Comparison of ENCODE assay signal across 1 cellular context in the genomic region with DNA sequence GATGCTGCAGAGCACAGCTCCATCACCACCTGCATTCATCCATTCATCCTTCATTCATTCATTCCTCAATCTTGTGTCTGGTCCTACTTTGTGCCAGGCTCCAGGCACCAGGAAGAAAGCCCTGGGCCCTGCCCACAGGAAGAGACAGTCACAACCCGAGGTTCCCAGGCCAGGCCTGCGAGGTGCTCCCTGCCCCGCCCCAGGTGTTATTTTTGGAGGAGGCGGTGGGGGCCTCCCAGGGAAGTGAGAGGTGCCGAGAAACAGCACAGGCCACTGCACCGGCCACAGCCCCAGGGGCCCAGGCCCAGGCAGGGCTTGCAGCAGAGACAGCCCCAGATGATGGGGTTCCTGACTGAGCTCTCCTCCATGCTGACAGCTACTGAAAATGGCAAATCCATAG.
TF ChIP-seq lines count a peak whose summit lies in the region.

No MANE protein-coding gene starts in this region.

TF ChIP-seq in GM23338, 12 proteins besides CTCF, POLR2A, EP300 and RAD21 (continued from another document):
- TF ChIP-seq, protein P1, sequence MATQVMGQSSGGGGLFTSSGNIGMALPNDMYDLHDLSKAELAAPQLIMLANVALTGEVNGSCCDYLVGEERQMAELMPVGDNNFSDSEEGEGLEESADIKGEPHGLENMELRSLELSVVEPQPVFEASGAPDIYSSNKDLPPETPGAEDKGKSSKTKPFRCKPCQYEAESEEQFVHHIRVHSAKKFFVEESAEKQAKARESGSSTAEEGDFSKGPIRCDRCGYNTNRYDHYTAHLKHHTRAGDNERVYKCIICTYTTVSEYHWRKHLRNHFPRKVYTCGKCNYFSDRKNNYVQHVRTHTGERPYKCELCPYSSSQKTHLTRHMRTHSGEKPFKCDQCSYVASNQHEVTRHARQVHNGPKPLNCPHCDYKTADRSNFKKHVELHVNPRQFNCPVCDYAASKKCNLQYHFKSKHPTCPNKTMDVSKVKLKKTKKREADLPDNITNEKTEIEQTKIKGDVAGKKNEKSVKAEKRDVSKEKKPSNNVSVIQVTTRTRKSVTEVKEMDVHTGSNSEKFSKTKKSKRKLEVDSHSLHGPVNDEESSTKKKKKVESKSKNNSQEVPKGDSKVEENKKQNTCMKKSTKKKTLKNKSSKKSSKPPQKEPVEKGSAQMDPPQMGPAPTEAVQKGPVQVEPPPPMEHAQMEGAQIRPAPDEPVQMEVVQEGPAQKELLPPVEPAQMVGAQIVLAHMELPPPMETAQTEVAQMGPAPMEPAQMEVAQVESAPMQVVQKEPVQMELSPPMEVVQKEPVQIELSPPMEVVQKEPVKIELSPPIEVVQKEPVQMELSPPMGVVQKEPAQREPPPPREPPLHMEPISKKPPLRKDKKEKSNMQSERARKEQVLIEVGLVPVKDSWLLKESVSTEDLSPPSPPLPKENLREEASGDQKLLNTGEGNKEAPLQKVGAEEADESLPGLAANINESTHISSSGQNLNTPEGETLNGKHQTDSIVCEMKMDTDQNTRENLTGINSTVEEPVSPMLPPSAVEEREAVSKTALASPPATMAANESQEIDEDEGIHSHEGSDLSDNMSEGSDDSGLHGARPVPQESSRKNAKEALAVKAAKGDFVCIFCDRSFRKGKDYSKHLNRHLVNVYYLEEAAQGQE (IDR thresholded peaks at IDR 0.05; ENCODE audit: unreplicated experiment), result no peak
- TF ChIP-seq CREB1 (CRISPR knock-in tag; IDR thresholded peaks at IDR 0.05; ENCODE audit: low read depth), result no peak
- no peak for TF ChIP-seq JUNB (IDR thresholded peaks at IDR 0.05; ENCODE audit: unreplicated experiment)
